ENCODE assay signal across 1 cellular context in the genomic region with DNA sequence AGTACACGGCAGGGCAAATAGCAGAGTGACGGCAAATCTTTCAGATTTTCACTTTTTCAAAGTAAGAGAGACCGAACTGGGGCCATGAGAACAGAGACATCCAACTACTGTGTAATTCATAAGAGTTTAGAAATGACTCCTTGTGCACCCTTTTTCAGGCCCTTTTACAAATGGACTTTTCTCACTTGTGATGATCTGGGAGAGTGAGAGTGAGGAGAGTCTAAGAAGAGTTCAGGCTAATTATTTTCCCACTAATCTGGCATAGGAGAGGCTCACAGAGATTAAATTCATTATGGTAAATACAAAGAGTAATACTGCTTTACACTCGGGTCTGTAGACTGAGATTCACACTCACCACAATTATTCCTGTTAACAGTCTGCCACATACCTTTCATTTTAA.
TF ChIP-seq lines count a peak whose summit lies in the region.

No MANE protein-coding gene starts in this region.

TF ChIP-seq in GM12878, 131 proteins besides CTCF, POLR2A, EP300 and RAD21:
- TF ChIP-seq GATAD2B (conservative IDR thresholded peaks at IDR 0.05; ENCODE audit: low read depth): no peak
- no peak for TF ChIP-seq EED (IDR thresholded peaks at IDR 0.05; ENCODE audit: low read depth)
- no peak for TF ChIP-seq MYC (IDR thresholded peaks at IDR 0.05; ENCODE audit: insufficient read depth, insufficient read length, insufficient replicate concordance, low read length, severe bottlenecking)
- TF ChIP-seq, protein P1, sequence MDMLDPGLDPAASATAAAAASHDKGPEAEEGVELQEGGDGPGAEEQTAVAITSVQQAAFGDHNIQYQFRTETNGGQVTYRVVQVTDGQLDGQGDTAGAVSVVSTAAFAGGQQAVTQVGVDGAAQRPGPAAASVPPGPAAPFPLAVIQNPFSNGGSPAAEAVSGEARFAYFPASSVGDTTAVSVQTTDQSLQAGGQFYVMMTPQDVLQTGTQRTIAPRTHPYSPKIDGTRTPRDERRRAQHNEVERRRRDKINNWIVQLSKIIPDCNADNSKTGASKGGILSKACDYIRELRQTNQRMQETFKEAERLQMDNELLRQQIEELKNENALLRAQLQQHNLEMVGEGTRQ (IDR thresholded peaks at IDR 0.05; ENCODE audit: borderline replicate concordance, low read depth, low read length): no peak
- no peak for TF ChIP-seq KLF5 (IDR thresholded peaks at IDR 0.05; ENCODE audit: partially characterized antibody)
- no peak for TF ChIP-seq SIN3A (IDR thresholded peaks at IDR 0.05; ENCODE audit: low read depth, low read length)
- TF ChIP-seq CREB1 (IDR thresholded peaks at IDR 0.05; ENCODE audit: low read depth): no peak
- TF ChIP-seq SUPT20H (IDR thresholded peaks at IDR 0.05; ENCODE audit: borderline replicate concordance, control insufficient read depth, low read depth, low read length): no peak
- TF ChIP-seq NBN (IDR thresholded peaks at IDR 0.05): no peak
- TF ChIP-seq PML (IDR thresholded peaks at IDR 0.05; ENCODE audit: low read length): no peak
- no peak for TF ChIP-seq HDGF (IDR thresholded peaks at IDR 0.05)
- no peak for TF ChIP-seq ZNF207 (IDR thresholded peaks at IDR 0.05; ENCODE audit: borderline replicate concordance)
- no peak for TF ChIP-seq ATF7 (IDR thresholded peaks at IDR 0.05; ENCODE audit: low read depth)
- TF ChIP-seq, protein P2, sequence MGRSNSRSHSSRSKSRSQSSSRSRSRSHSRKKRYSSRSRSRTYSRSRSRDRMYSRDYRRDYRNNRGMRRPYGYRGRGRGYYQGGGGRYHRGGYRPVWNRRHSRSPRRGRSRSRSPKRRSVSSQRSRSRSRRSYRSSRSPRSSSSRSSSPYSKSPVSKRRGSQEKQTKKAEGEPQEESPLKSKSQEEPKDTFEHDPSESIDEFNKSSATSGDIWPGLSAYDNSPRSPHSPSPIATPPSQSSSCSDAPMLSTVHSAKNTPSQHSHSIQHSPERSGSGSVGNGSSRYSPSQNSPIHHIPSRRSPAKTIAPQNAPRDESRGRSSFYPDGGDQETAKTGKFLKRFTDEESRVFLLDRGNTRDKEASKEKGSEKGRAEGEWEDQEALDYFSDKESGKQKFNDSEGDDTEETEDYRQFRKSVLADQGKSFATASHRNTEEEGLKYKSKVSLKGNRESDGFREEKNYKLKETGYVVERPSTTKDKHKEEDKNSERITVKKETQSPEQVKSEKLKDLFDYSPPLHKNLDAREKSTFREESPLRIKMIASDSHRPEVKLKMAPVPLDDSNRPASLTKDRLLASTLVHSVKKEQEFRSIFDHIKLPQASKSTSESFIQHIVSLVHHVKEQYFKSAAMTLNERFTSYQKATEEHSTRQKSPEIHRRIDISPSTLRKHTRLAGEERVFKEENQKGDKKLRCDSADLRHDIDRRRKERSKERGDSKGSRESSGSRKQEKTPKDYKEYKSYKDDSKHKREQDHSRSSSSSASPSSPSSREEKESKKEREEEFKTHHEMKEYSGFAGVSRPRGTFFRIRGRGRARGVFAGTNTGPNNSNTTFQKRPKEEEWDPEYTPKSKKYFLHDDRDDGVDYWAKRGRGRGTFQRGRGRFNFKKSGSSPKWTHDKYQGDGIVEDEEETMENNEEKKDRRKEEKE (IDR thresholded peaks at IDR 0.05): no peak
- TF ChIP-seq ZNF622 (IDR thresholded peaks at IDR 0.05): no peak
- TF ChIP-seq STAT3 (IDR thresholded peaks at IDR 0.05; ENCODE audit: low read depth, low read length): no peak
- TF ChIP-seq POU2F2 (IDR thresholded peaks at IDR 0.05; ENCODE audit: borderline replicate concordance, low read depth, low read length): no peak
